21 cellular contexts compared by ENCODE assay signal in genomic region chr16:85512716-85513115, GRCh38.
"Had no signal": no experiment of that assay in that cellular context is flagged by ENCODE, and none has a peak within 500 bp of the region (broad histone marks: within the 10 kb centered on the region; RNA-seq: fewer than 3 reads in every experiment).

No MANE protein-coding gene starts in this region.

- H3K9me3 ChIP-seq: body of pancreas, left lung, testis had no signal

- DNase-seq: activated CD4-positive, alpha-beta memory T cell treated with anti-CD3 and anti-CD28 coated beads, Interleukin-2, amount 10 ng/mL, durations not matched to agents 7 days and 5 days; activated CD4-positive, alpha-beta T cell treated with anti-CD3 and anti-CD28 coated beads, Interleukin-2, amount 10 ng/mL, durations not matched to agents 24 days and 14 days; activated effector memory CD4-positive, alpha-beta T cell treated with anti-CD3 and anti-CD28 coated beads, Interleukin-2, amount 50 U/mL, for 16 hours; activated naive CD4-positive, alpha-beta T cell treated with anti-CD3 and anti-CD28 coated beads, Interleukin-2, amount 50 U/mL, for 16 hours; activated naive CD8-positive, alpha-beta T cell treated with anti-CD3 and anti-CD28 coated beads, Interleukin-2, amount 50 U/mL, for 24 hours; anterior cingulate cortex; erythroblast; foreskin fibroblast; kidney; left lung; nucleus accumbens; stimulated activated CD4-positive, alpha-beta T cell treated with anti-CD3 and anti-CD28 coated beads, Interleukin-2, amount 100 ng/mL, for 48 hours; stimulated activated naive CD4-positive, alpha-beta T cell; testis had no signal

- H3K9ac ChIP-seq: parathyroid adenoma had no signal

- H3K9me3 Mint-ChIP-seq: activated CD4-positive, alpha-beta memory T cell treated with anti-CD3 and anti-CD28 coated beads, Interleukin-2, amount 10 ng/mL, durations not matched to agents 7 days and 5 days; activated CD4-positive, alpha-beta T cell treated with anti-CD3 and anti-CD28 coated beads, Interleukin-2, amount 10 ng/mL, durations not matched to agents 24 days and 14 days; activated naive CD8-positive, alpha-beta T cell treated with anti-CD3 and anti-CD28 coated beads, Interleukin-2, amount 50 U/mL, for 24 hours; natural killer cell treated with Interleukin-12 subunit alpha and Interleukin-12 subunit beta and Interleukin-15 and Interleukin-18, amount 100 ng/mL, for 72 hours; type B pancreatic cell had no signal

- H3K4me3 ChIP-seq: body of pancreas, left lung, lung, testis had no signal

- H3K4me3 Mint-ChIP-seq: activated CD4-positive, alpha-beta memory T cell treated with anti-CD3 and anti-CD28 coated beads, Interleukin-2, amount 10 ng/mL, durations not matched to agents 7 days and 5 days; activated CD4-positive, alpha-beta T cell treated with anti-CD3 and anti-CD28 coated beads, Interleukin-2, amount 10 ng/mL, durations not matched to agents 24 days and 14 days; activated naive CD8-positive, alpha-beta T cell treated with anti-CD3 and anti-CD28 coated beads, Interleukin-2, amount 50 U/mL, for 24 hours; natural killer cell treated with Interleukin-12 subunit alpha and Interleukin-12 subunit beta and Interleukin-15 and Interleukin-18, amount 100 ng/mL, for 72 hours; type B pancreatic cell had no signal

- H3K27me3 ChIP-seq: body of pancreas, left lung, testis had no signal

- FAIRE-seq: kidney had no signal

- H3K4me1 Mint-ChIP-seq: activated CD4-positive, alpha-beta memory T cell treated with anti-CD3 and anti-CD28 coated beads, Interleukin-2, amount 10 ng/mL, durations not matched to agents 7 days and 5 days; activated CD4-positive, alpha-beta T cell treated with anti-CD3 and anti-CD28 coated beads, Interleukin-2, amount 10 ng/mL, durations not matched to agents 24 days and 14 days; activated naive CD8-positive, alpha-beta T cell treated with anti-CD3 and anti-CD28 coated beads, Interleukin-2, amount 50 U/mL, for 24 hours had no signal

- H3K27ac ChIP-seq: left lung, testis had no signal

- H2AFZ ChIP-seq: parathyroid adenoma had no signal

- ATAC-seq: activated CD4-positive, CD25-positive, alpha-beta regulatory T cell treated with anti-CD3 and anti-CD28 coated beads, Interleukin-2, amount 50 U/mL, for 24 hours; activated naive CD8-positive, alpha-beta T cell treated with anti-CD3 and anti-CD28 coated beads, Interleukin-2, amount 50 U/mL, for 24 hours; body of pancreas; left lung; natural killer cell treated with Interleukin-12 subunit alpha and Interleukin-12 subunit beta and Interleukin-15 and Interleukin-18, amount 100 ng/mL, for 72 hours; sciatic nerve had no signal

- H3K36me3 ChIP-seq: left lung had no signal

- H3K27ac Mint-ChIP-seq: activated CD4-positive, alpha-beta memory T cell treated with anti-CD3 and anti-CD28 coated beads, Interleukin-2, amount 10 ng/mL, durations not matched to agents 7 days and 5 days; activated CD4-positive, alpha-beta T cell treated with anti-CD3 and anti-CD28 coated beads, Interleukin-2, amount 10 ng/mL, durations not matched to agents 24 days and 14 days; activated naive CD8-positive, alpha-beta T cell treated with anti-CD3 and anti-CD28 coated beads, Interleukin-2, amount 50 U/mL, for 24 hours; natural killer cell treated with Interleukin-12 subunit alpha and Interleukin-12 subunit beta and Interleukin-15 and Interleukin-18, amount 100 ng/mL, for 72 hours; type B pancreatic cell had no signal

- H3K36me3 Mint-ChIP-seq: natural killer cell treated with Interleukin-12 subunit alpha and Interleukin-12 subunit beta and Interleukin-15 and Interleukin-18, amount 100 ng/mL, for 72 hours had no signal

- H3K27me3 Mint-ChIP-seq: activated CD4-positive, alpha-beta T cell treated with anti-CD3 and anti-CD28 coated beads, Interleukin-2, amount 10 ng/mL, durations not matched to agents 24 days and 14 days; activated naive CD8-positive, alpha-beta T cell treated with anti-CD3 and anti-CD28 coated beads, Interleukin-2, amount 50 U/mL, for 24 hours; natural killer cell treated with Interleukin-12 subunit alpha and Interleukin-12 subunit beta and Interleukin-15 and Interleukin-18, amount 100 ng/mL, for 72 hours; type B pancreatic cell had no signal
